In the genomic region with DNA sequence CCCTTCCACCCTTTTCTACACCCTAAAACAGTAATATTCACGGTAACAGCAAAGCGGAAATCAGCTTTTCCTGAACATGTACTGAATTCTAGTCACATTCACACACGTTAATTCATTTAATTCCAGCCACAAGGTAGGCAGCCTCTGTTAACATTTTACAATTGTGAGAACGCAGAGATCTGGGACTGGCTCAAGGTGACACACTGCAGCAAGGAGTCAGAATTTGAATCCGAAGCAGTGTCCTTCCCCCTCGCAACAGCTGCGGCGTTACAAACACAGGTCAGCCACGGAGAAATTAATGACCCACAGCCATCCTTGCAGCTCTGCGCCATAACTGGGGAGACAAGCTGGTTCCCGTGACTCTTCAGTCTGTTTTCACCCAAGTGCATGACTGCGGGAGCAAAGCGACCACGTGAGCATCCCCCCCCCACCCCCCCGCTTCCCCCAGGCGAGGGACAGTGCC, we compare ENCODE assay signal across 1 cellular context.
TF ChIP-seq lines count a peak whose summit lies in the region.

No MANE protein-coding gene starts in this region.

TF ChIP-seq in K562, 482 proteins besides CTCF, POLR2A, EP300 and RAD21 (continued from another document and continues in another):
- no peak for TF ChIP-seq STAG1 (CRISPR knock-in tag; IDR thresholded peaks at IDR 0.05; ENCODE audit: borderline replicate concordance)
- TF ChIP-seq, protein P1, sequence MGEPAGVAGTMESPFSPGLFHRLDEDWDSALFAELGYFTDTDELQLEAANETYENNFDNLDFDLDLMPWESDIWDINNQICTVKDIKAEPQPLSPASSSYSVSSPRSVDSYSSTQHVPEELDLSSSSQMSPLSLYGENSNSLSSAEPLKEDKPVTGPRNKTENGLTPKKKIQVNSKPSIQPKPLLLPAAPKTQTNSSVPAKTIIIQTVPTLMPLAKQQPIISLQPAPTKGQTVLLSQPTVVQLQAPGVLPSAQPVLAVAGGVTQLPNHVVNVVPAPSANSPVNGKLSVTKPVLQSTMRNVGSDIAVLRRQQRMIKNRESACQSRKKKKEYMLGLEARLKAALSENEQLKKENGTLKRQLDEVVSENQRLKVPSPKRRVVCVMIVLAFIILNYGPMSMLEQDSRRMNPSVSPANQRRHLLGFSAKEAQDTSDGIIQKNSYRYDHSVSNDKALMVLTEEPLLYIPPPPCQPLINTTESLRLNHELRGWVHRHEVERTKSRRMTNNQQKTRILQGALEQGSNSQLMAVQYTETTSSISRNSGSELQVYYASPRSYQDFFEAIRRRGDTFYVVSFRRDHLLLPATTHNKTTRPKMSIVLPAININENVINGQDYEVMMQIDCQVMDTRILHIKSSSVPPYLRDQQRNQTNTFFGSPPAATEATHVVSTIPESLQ (CRISPR knock-in tag; IDR thresholded peaks at IDR 0.05): no peak
- no peak for TF ChIP-seq ATF1 (CRISPR knock-in tag; IDR thresholded peaks at IDR 0.05)
- no peak for TF ChIP-seq ATF1 (tag; IDR thresholded peaks at IDR 0.05)
- TF ChIP-seq OTX1 (CRISPR knock-in tag; IDR thresholded peaks at IDR 0.05): no peak
- TF ChIP-seq ZFP30 (CRISPR knock-in tag; IDR thresholded peaks at IDR 0.05; ENCODE audit: borderline replicate concordance): no peak
- TF ChIP-seq ZNF274 (IDR thresholded peaks at IDR 0.05; ENCODE audit: borderline replicate concordance, low read depth, low read length): no peak
- TF ChIP-seq BCL6 (CRISPR knock-in tag; IDR thresholded peaks at IDR 0.05): no peak
- TF ChIP-seq GABPA (tag; conservative IDR thresholded peaks at IDR 0.05; ENCODE audit: low read depth): 0 out of 2 replicates have a peak, but pooled peaks have one; percentile 24
- no peak for TF ChIP-seq RUNX1 (IDR thresholded peaks at IDR 0.05; ENCODE audit: low read depth)
- no peak for TF ChIP-seq JUN (IDR thresholded peaks at IDR 0.05; ENCODE audit: borderline replicate concordance, low read depth, low read length)
- no peak for TF ChIP-seq JUN (CRISPR knock-in tag; IDR thresholded peaks at IDR 0.05; ENCODE audit: borderline replicate concordance)
- TF ChIP-seq TCFL5 (CRISPR knock-in tag; conservative IDR thresholded peaks at IDR 0.05): no peak
- no peak for TF ChIP-seq CLOCK (CRISPR knock-in tag; IDR thresholded peaks at IDR 0.05; ENCODE audit: borderline replicate concordance)
- no peak for TF ChIP-seq ZFP1 (CRISPR knock-in tag; IDR thresholded peaks at IDR 0.05)
- TF ChIP-seq RREB1 (CRISPR knock-in tag; IDR thresholded peaks at IDR 0.05): no peak
- TF ChIP-seq BHLHE40 (IDR thresholded peaks at IDR 0.05; ENCODE audit: low read length): peak; percentile 48
- no peak for TF ChIP-seq ZBTB1 (CRISPR knock-in tag; IDR thresholded peaks at IDR 0.05; ENCODE audit: borderline replicate concordance, low read depth)
- no peak for TF ChIP-seq ZNF79 (CRISPR knock-in tag; IDR thresholded peaks at IDR 0.05; ENCODE audit: low read depth)
- no peak for TF ChIP-seq BACH1 (tag; IDR thresholded peaks at IDR 0.05)
- no peak for TF ChIP-seq MYBL2 (IDR thresholded peaks at IDR 0.05; ENCODE audit: low read depth)
- TF ChIP-seq MYBL2 (CRISPR knock-in tag; IDR thresholded peaks at IDR 0.05; ENCODE audit: borderline replicate concordance): no peak
- no peak for TF ChIP-seq RBBP5 (IDR thresholded peaks at IDR 0.05; ENCODE audit: borderline replicate concordance, insufficient read depth, low read length, poor library complexity, severe bottlenecking)
- no peak for TF ChIP-seq TFE3 (CRISPR knock-in tag; IDR thresholded peaks at IDR 0.05)
- no peak for TF ChIP-seq STAT5B (CRISPR knock-in tag; IDR thresholded peaks at IDR 0.05)
- TF ChIP-seq TAF7 (tag; IDR thresholded peaks at IDR 0.05): no peak
- TF ChIP-seq DPF2 (IDR thresholded peaks at IDR 0.05): 0 out of 2 replicates have a peak, but pooled peaks have one; percentile 17
- TF ChIP-seq NFATC3 (IDR thresholded peaks at IDR 0.05): 0 out of 2 replicates have a peak, but pooled peaks have one; percentile 42
- no peak for TF ChIP-seq PML (IDR thresholded peaks at IDR 0.05; ENCODE audit: low read length)
- no peak for TF ChIP-seq ZNF830 (CRISPR knock-in tag; IDR thresholded peaks at IDR 0.05)
- TF ChIP-seq CHD1 (IDR thresholded peaks at IDR 0.05; ENCODE audit: low read length): peak; percentile 60
- TF ChIP-seq ZNF133 (CRISPR knock-in tag; IDR thresholded peaks at IDR 0.05): no peak
- no peak for TF ChIP-seq STAT5A (IDR thresholded peaks at IDR 0.05; ENCODE audit: borderline replicate concordance, low read length)
- no peak for TF ChIP-seq HNRNPH1 (optimal IDR thresholded peaks at IDR 0.05; ENCODE audit: low read depth, low read length)
- no peak for TF ChIP-seq ZNF780A (CRISPR knock-in tag; IDR thresholded peaks at IDR 0.05)
- no peak for TF ChIP-seq ZNF224 (CRISPR knock-in tag; IDR thresholded peaks at IDR 0.05)
- TF ChIP-seq GATA2 (CRISPR knock-in tag; IDR thresholded peaks at IDR 0.05): no peak
- no peak for TF ChIP-seq MCM7 (IDR thresholded peaks at IDR 0.05)
- no peak for TF ChIP-seq RAD51 (IDR thresholded peaks at IDR 0.05; ENCODE audit: borderline replicate concordance, low read depth)
- TF ChIP-seq, protein P2, sequence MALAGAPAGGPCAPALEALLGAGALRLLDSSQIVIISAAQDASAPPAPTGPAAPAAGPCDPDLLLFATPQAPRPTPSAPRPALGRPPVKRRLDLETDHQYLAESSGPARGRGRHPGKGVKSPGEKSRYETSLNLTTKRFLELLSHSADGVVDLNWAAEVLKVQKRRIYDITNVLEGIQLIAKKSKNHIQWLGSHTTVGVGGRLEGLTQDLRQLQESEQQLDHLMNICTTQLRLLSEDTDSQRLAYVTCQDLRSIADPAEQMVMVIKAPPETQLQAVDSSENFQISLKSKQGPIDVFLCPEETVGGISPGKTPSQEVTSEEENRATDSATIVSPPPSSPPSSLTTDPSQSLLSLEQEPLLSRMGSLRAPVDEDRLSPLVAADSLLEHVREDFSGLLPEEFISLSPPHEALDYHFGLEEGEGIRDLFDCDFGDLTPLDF (CRISPR knock-in tag; IDR thresholded peaks at IDR 0.05): no peak
- TF ChIP-seq MNT (conservative IDR thresholded peaks at IDR 0.05): no peak
- no peak for TF ChIP-seq ZBTB17 (CRISPR knock-in tag; IDR thresholded peaks at IDR 0.05)
- no peak for TF ChIP-seq ZFX (CRISPR knock-in tag; IDR thresholded peaks at IDR 0.05)
- TF ChIP-seq JUNB (CRISPR knock-in tag; conservative IDR thresholded peaks at IDR 0.05): no peak
- TF ChIP-seq, protein P3, sequence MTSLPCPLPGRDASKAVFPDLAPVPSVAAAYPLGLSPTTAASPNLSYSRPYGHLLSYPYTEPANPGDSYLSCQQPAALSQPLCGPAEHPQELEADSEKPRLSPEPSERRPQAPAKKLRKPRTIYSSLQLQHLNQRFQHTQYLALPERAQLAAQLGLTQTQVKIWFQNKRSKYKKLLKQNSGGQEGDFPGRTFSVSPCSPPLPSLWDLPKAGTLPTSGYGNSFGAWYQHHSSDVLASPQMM (CRISPR knock-in tag; IDR thresholded peaks at IDR 0.05): no peak
- no peak for TF ChIP-seq KLF16 (IDR thresholded peaks at IDR 0.05)
- TF ChIP-seq ZBTB9 (CRISPR knock-in tag; IDR thresholded peaks at IDR 0.05): no peak
- TF ChIP-seq C11orf30 (IDR thresholded peaks at IDR 0.05; ENCODE audit: low read depth): no peak
- TF ChIP-seq NONO (IDR thresholded peaks at IDR 0.05; ENCODE audit: low read depth in 2 of 2, low read length in 1 of 2): no peak
- 0 out of 2 replicates have a peak, but pooled peaks have one; percentile 56 for TF ChIP-seq NFRKB (IDR thresholded peaks at IDR 0.05; ENCODE audit: low read depth)
- no peak for TF ChIP-seq ZKSCAN3 (CRISPR knock-in tag; IDR thresholded peaks at IDR 0.05)
- peak; percentile 53 for TF ChIP-seq CHD4 (IDR thresholded peaks at IDR 0.05; ENCODE audit: insufficient read depth, insufficient replicate concordance, low read depth, low read length, poor library complexity, severe bottlenecking)
